Comparison of ENCODE assay signal across 1 cellular context in the genomic region with DNA sequence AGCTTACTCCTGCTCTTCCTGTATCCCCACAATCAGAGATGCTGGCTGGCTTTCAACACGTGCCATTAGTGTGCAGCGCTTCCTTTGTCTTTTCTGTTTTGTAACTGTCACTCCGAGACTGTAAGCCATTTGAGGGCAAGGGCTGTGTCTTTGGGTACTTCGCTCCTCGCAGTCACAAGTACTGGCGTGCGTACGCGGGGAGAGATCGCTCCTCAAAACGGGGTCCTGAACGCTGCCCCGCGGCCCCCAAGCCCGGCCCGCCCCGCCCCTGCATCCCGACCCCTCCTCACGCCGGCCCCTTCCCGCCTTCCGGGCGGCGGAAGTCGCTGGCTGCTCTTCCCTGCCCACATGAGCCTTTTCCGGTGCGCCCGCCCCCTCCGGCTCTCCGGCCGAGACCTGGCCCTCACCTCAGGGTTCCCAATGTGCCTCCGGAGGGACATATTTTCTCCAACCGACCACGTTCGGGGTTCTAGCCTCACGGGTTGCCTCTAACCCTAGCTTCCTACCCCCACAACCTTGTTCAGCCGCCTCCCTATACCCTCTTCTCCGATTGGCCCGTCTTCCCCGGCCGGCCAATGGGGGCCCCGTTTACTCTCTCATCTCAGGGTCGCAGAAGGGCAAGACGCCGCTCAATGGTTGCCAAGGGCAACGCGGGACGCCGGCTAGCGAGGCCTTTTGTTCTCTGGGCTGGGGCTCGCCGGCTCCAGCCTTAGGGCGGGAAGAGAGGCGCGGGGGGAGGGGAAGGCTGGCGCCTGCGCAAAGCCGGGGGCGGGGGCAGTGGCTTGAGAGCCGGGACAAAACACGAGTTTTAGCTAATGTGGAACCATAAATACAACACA.
TF ChIP-seq lines count a peak whose summit lies in the region.

A gene with protein sequence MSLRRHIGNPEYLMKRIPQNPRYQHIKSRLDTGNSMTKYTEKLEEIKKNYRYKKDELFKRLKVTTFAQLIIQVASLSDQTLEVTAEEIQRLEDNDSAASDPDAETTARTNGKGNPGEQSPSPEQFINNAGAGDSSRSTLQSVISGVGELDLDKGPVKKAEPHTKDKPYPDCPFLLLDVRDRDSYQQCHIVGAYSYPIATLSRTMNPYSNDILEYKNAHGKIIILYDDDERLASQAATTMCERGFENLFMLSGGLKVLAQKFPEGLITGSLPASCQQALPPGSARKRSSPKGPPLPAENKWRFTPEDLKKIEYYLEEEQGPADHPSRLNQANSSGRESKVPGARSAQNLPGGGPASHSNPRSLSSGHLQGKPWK (minus strand): TSS at position 490 of the 839 bp plus-strand sequence. CDS start 50 bp downstream, at position 440.

TF ChIP-seq in HEK293, 187 proteins besides CTCF, POLR2A, EP300 and RAD21 (continued from another document):
- TF ChIP-seq, protein P1, sequence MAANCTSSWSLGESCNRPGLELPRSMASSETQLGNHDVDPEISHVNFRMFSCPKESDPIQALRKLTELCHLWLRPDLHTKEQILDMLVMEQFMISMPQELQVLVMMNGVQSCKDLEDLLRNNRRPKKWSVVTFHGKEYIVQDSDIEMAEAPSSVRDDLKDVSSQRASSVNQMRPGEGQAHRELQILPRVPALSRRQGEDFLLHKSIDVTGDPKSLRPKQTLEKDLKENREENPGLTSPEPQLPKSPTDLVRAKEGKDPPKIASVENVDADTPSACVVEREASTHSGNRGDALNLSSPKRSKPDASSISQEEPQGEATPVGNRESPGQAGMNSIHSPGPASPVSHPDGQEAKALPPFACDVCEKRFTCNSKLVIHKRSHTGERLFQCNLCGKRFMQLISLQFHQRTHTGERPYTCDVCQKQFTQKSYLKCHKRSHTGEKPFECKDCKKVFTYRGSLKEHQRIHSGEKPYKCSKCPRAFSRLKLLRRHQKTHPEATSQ (tag by site-specific recombination; IDR thresholded peaks at IDR 0.05) = no peak
- peak; percentile 44; the same call in 1 of the 2 replicates for TF ChIP-seq ZBTB17 (tag by site-specific recombination; IDR thresholded peaks at IDR 0.05)
- no peak for TF ChIP-seq ZNF791 (tag by site-specific recombination; IDR thresholded peaks at IDR 0.05)
- TF ChIP-seq, protein P2, sequence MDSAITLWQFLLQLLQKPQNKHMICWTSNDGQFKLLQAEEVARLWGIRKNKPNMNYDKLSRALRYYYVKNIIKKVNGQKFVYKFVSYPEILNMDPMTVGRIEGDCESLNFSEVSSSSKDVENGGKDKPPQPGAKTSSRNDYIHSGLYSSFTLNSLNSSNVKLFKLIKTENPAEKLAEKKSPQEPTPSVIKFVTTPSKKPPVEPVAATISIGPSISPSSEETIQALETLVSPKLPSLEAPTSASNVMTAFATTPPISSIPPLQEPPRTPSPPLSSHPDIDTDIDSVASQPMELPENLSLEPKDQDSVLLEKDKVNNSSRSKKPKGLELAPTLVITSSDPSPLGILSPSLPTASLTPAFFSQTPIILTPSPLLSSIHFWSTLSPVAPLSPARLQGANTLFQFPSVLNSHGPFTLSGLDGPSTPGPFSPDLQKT (IDR thresholded peaks at IDR 0.05; ENCODE audit: borderline replicate concordance, low read depth, low read length) = no peak
- TF ChIP-seq, protein P3, sequence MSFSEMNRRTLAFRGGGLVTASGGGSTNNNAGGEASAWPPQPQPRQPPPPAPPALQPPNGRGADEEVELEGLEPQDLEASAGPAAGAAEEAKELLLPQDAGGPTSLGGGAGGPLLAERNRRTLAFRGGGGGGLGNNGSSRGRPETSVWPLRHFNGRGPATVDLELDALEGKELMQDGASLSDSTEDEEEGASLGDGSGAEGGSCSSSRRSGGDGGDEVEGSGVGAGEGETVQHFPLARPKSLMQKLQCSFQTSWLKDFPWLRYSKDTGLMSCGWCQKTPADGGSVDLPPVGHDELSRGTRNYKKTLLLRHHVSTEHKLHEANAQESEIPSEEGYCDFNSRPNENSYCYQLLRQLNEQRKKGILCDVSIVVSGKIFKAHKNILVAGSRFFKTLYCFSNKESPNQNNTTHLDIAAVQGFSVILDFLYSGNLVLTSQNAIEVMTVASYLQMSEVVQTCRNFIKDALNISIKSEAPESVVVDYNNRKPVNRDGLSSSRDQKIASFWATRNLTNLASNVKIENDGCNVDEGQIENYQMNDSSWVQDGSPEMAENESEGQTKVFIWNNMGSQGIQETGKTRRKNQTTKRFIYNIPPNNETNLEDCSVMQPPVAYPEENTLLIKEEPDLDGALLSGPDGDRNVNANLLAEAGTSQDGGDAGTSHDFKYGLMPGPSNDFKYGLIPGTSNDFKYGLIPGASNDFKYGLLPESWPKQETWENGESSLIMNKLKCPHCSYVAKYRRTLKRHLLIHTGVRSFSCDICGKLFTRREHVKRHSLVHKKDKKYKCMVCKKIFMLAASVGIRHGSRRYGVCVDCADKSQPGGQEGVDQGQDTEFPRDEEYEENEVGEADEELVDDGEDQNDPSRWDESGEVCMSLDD (tag by site-specific recombination; IDR thresholded peaks at IDR 0.05) = peak; percentile 80
- TF ChIP-seq GLIS2 (tag by site-specific recombination; IDR thresholded peaks at IDR 0.05) = peak; percentile 70
- TF ChIP-seq KLF9 (tag by site-specific recombination; IDR thresholded peaks at IDR 0.05; ENCODE audit: low read depth) = peak; percentile 71
- peak; percentile 44; the same call in 1 of the 2 replicates for TF ChIP-seq GLI4 (tag by site-specific recombination; IDR thresholded peaks at IDR 0.05)
- TF ChIP-seq GLIS1 (tag by site-specific recombination; IDR thresholded peaks at IDR 0.05) = peak; percentile 11; the same call in 1 of the 2 replicates
- TF ChIP-seq ZNF239 (tag by site-specific recombination; IDR thresholded peaks at IDR 0.05) = no peak
- no peak for TF ChIP-seq ZNF560 (tag by site-specific recombination; IDR thresholded peaks at IDR 0.05; ENCODE audit: borderline replicate concordance)
- peak; percentile 69; the same call in 1 of the 2 replicates for TF ChIP-seq ZBTB8A (tag by site-specific recombination; IDR thresholded peaks at IDR 0.05)
- TF ChIP-seq, protein P4, sequence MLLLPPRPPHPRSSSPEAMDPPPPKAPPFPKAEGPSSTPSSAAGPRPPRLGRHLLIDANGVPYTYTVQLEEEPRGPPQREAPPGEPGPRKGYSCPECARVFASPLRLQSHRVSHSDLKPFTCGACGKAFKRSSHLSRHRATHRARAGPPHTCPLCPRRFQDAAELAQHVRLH (tag by site-specific recombination; IDR thresholded peaks at IDR 0.05) = peak; percentile 100
- TF ChIP-seq, protein P5, sequence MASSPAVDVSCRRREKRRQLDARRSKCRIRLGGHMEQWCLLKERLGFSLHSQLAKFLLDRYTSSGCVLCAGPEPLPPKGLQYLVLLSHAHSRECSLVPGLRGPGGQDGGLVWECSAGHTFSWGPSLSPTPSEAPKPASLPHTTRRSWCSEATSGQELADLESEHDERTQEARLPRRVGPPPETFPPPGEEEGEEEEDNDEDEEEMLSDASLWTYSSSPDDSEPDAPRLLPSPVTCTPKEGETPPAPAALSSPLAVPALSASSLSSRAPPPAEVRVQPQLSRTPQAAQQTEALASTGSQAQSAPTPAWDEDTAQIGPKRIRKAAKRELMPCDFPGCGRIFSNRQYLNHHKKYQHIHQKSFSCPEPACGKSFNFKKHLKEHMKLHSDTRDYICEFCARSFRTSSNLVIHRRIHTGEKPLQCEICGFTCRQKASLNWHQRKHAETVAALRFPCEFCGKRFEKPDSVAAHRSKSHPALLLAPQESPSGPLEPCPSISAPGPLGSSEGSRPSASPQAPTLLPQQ (tag by site-specific recombination; IDR thresholded peaks at IDR 0.05) = peak; percentile 44
- TF ChIP-seq, protein P6, sequence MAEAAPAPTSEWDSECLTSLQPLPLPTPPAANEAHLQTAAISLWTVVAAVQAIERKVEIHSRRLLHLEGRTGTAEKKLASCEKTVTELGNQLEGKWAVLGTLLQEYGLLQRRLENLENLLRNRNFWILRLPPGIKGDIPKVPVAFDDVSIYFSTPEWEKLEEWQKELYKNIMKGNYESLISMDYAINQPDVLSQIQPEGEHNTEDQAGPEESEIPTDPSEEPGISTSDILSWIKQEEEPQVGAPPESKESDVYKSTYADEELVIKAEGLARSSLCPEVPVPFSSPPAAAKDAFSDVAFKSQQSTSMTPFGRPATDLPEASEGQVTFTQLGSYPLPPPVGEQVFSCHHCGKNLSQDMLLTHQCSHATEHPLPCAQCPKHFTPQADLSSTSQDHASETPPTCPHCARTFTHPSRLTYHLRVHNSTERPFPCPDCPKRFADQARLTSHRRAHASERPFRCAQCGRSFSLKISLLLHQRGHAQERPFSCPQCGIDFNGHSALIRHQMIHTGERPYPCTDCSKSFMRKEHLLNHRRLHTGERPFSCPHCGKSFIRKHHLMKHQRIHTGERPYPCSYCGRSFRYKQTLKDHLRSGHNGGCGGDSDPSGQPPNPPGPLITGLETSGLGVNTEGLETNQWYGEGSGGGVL (tag by site-specific recombination; IDR thresholded peaks at IDR 0.05) = peak; percentile 68
- peak; percentile 91 for TF ChIP-seq SP3 (tag by site-specific recombination; IDR thresholded peaks at IDR 0.05)
- TF ChIP-seq ZNF114 (tag by site-specific recombination; IDR thresholded peaks at IDR 0.05) = no peak
